ENCODE assay signal across 9 cellular contexts in the genomic region with DNA sequence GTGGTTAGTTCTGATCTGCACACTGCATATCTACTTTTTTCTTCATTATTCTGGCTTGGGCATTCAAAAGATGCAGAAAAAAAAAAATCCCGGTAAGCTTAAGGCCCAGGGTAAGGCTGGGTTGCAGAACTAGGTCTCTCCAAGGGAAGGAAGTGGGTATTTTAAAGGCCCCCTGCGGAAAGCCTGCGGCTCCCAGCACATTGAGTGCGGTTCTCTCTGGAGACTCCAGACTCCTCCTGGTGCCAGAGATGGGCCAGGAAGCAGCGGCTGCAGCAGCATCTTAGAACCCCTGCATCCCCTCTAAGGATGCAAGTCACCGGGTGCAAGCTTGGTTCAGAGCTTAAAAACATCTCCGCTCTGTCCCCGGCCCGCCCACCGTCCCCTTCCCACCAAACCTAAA. TPM values are rescaled to one million over a fixed set of nuclear protein-coding genes. Genes with fewer than 3 reads are reported as not detected.
A peak's percentile ranks its signal among the peaks of the same experiment; 100 is the strongest.
DNase-seq lines count a peak whose midpoint lies in the region; ATAC-seq, FAIRE-seq and TF ChIP-seq lines count a peak whose summit lies in the region.
"Had no signal": no experiment of that assay in that cellular context is flagged by ENCODE, and none has a peak within 500 bp of the region (broad histone marks: within the 10 kb centered on the region; RNA-seq: fewer than 3 reads in every experiment).

No MANE protein-coding gene starts in this region.

- DNase-seq in activated naive CD4-positive, alpha-beta T cell treated with anti-CD3 and anti-CD28 coated beads, Interleukin-2, amount 10 ng/mL, durations not matched to agents 7 days and 5 days, result no peak
- DNase-seq in activated naive CD4-positive, alpha-beta T cell treated with anti-CD3 and anti-CD28 coated beads, Interleukin-2, amount 50 U/mL, for 16 hours, result no peak
- DNase-seq in astrocyte (ENCODE audit: low read depth) (no peak), left lobe of liver (ENCODE audit: low spot score) (no peak), tibial nerve (ENCODE audit: low spot score in 2 of 2) (no peak), GM10248 (ENCODE audit: extremely low spot score) (no peak), NCI-H2107 (lab: John Stamatoyannopoulos, UW) (no peak)
- DNase-seq: NCI-H1092 had no signal

- no peak for TF ChIP-seq POLR2A in tibial nerve (IDR thresholded peaks at IDR 0.05)

- ATAC-seq in left lobe of liver (peak; percentile 22), HG02798 (IDR thresholded peaks at IDR 0.05; ENCODE audit: poor library complexity, unreplicated experiment) (no peak)

- H3K4me1 ChIP-seq in astrocyte (ENCODE audit: insufficient read depth, low read length) (peaks cover 13% of the 10 kb centered on the region), tibial nerve (peaks cover 0 to 14% (median 2%) of the 10 kb centered on the region in 4 donors)

- H3K36me3 Mint-ChIP-seq in activated naive CD4-positive, alpha-beta T cell treated with anti-CD3 and anti-CD28 coated beads, Interleukin-2, amount 10 ng/mL, durations not matched to agents 7 days and 5 days, result no peaks in the 10 kb centered on the region
- H3K36me3 Mint-ChIP-seq in astrocyte (ENCODE audit: low read depth, unreplicated experiment), result no peaks in the 10 kb centered on the region

- H3K4me3 ChIP-seq in astrocyte (ENCODE audit: insufficient read depth, low read depth, low read length), result peak overlapping the region; percentile 56
- peak overlapping the region; percentile 18 to 59 (median 46) for H3K4me3 ChIP-seq in tibial nerve

- CTCF ChIA-PET in activated naive CD4-positive, alpha-beta T cell treated with anti-CD3 and anti-CD28 coated beads, Interleukin-2, amount 10 ng/mL, durations not matched to agents 7 days and 5 days (lab: Charles Lee), result interaction anchor here (0.6 to 1.5 kb wide), 2 partner anchors 202 to 566 kb away, joined by 3 to 6 read pairs; no protein-coding TSS in a partner anchor
- CTCF ChIA-PET in GM10248 (lab: Yijun Ruan, JAX), result no interaction called here

- H2AFZ ChIP-seq in astrocyte (ENCODE audit: low read depth, low read length), result peak overlapping the region; percentile 73

- 42 to 43% methylated on average over 10 of the region's 10 CpGs for WGBS in tibial nerve, 2 donors

- H3K27me3 ChIP-seq in astrocyte (ENCODE audit: insufficient read depth, low read length) (no peaks in the 10 kb centered on the region), tibial nerve (no peaks in the 10 kb centered on the region)

- H3K27ac ChIP-seq in astrocyte (ENCODE audit: low read depth, low read length) (no peak overlapping the region), tibial nerve (no peak overlapping the region)

- TF ChIP-seq CTCF in astrocyte (IDR thresholded peaks at IDR 0.05; ENCODE audit: insufficient read depth, low read depth, low read length), result no peak
- TF ChIP-seq CTCF in tibial nerve (IDR thresholded peaks at IDR 0.05), result no peak
- no peak for TF ChIP-seq CTCF in GM10248 (IDR thresholded peaks at IDR 0.05; ENCODE audit: control extremely low read depth, extremely low read depth, low read depth, missing control alignments)

- H3K4me1 Mint-ChIP-seq in activated naive CD4-positive, alpha-beta T cell treated with anti-CD3 and anti-CD28 coated beads, Interleukin-2, amount 10 ng/mL, durations not matched to agents 7 days and 5 days, result peaks cover 21% of the 10 kb centered on the region
- peaks cover 15% of the 10 kb centered on the region for H3K4me1 Mint-ChIP-seq in astrocyte (ENCODE audit: low read depth, unreplicated experiment)

- H4K20me1 ChIP-seq in astrocyte (ENCODE audit: insufficient read depth, low read length), result no peaks in the 10 kb centered on the region

- H3K36me3 ChIP-seq in astrocyte (ENCODE audit: insufficient read depth, low read length) (no peaks in the 10 kb centered on the region), tibial nerve (no peaks in the 10 kb centered on the region)

- no peak for TF ChIP-seq EP300 in tibial nerve (IDR thresholded peaks at IDR 0.05)

- FAIRE-seq in astrocyte (lab: Jason Lieb, UNC), result no peak

- H3K9me3 Mint-ChIP-seq in activated naive CD4-positive, alpha-beta T cell treated with anti-CD3 and anti-CD28 coated beads, Interleukin-2, amount 10 ng/mL, durations not matched to agents 7 days and 5 days, result no peaks in the 10 kb centered on the region
- H3K9me3 Mint-ChIP-seq in astrocyte (ENCODE audit: unreplicated experiment), result no peaks in the 10 kb centered on the region

- no peaks in the 10 kb centered on the region for H3K79me2 ChIP-seq in astrocyte (ENCODE audit: insufficient read depth, low read length)

- POLR2A ChIA-PET in GM10248 (lab: Yijun Ruan, JAX), result no interaction called here

- no peak overlapping the region for H3K27ac Mint-ChIP-seq in activated naive CD4-positive, alpha-beta T cell treated with anti-CD3 and anti-CD28 coated beads, Interleukin-2, amount 10 ng/mL, durations not matched to agents 7 days and 5 days
- H3K27ac Mint-ChIP-seq in astrocyte (ENCODE audit: unreplicated experiment), result peak overlapping the region; percentile 62

- H3K9ac ChIP-seq in astrocyte (ENCODE audit: low read length), result peak overlapping the region; percentile 65

- H3K4me2 ChIP-seq in astrocyte (ENCODE audit: low read length), result peak overlapping the region; percentile 86

- H3K27me3 Mint-ChIP-seq in activated naive CD4-positive, alpha-beta T cell treated with anti-CD3 and anti-CD28 coated beads, Interleukin-2, amount 10 ng/mL, durations not matched to agents 7 days and 5 days, result peaks cover 39% of the 10 kb centered on the region
- no peaks in the 10 kb centered on the region for H3K27me3 Mint-ChIP-seq in astrocyte (ENCODE audit: low read depth, unreplicated experiment)

- H3K9me3 ChIP-seq in astrocyte (ENCODE audit: insufficient read depth, low read depth, low read length), result no peaks in the 10 kb centered on the region
- no peaks in the 10 kb centered on the region for H3K9me3 ChIP-seq in tibial nerve

- peak overlapping the region; percentile 24 for H3K4me3 Mint-ChIP-seq in activated naive CD4-positive, alpha-beta T cell treated with anti-CD3 and anti-CD28 coated beads, Interleukin-2, amount 10 ng/mL, durations not matched to agents 7 days and 5 days
- peak overlapping the region; percentile 70 for H3K4me3 Mint-ChIP-seq in astrocyte (ENCODE audit: unreplicated experiment)

RNA-seq across cellular contexts. Expression of gene TGIF1, which starts 49.5 kb away (rescaled TPM):
- total RNA-seq in astrocyte (110 and 128 TPM in 2 replicates), left lobe of liver (14.1 TPM), tibial nerve (10 to 100 TPM; 59.2 to 86.1 (median 70.1) TPM)
